17 cellular contexts compared by ENCODE assay signal in the genomic region with DNA sequence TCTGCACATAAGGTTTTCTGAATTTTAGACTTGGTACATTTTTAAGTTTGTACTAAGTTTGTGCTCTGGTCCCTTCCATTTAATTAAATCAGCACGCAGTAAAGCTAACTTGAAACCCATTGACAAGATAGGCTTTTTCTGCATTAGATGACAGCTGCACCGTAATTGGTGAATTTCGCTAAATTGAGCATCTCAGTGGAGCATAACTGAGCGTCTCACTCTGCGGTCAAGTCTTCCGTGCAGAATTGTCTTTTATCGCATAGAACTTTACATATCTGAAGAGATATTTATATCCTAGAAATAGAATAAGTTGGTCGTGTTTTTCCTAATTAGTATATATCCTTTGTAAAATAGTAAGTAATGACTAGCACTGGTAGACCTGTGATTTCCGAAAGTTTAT. TPM values are rescaled to one million over a fixed set of nuclear protein-coding genes. Genes with fewer than 3 reads are reported as not detected.
DNase-seq lines count a peak whose midpoint lies in the region; ATAC-seq and TF ChIP-seq lines count a peak whose summit lies in the region.
"Had no signal": no experiment of that assay in that cellular context is flagged by ENCODE, and none has a peak within 500 bp of the region (broad histone marks: within the 10 kb centered on the region; RNA-seq: fewer than 3 reads in every experiment).

No MANE protein-coding gene starts in this region.

- H3K27ac ChIP-seq in subcutaneous abdominal adipose tissue (ENCODE audit: low read depth, low read length) (peak overlapping the region; percentile 37), WERI-Rb-1 (no peak overlapping the region)
- H3K27ac ChIP-seq: adrenal gland, colonic mucosa had no signal

- H3K36me3 ChIP-seq in subcutaneous abdominal adipose tissue (ENCODE audit: control insufficient read depth in 5 of 5, insufficient read depth in 5 of 5, low read length in 5 of 5) (peaks cover 27 to 48% (median 36%) of the 10 kb centered on the region in 5 donors), WERI-Rb-1 (peaks cover 71% of the 10 kb centered on the region)
- H3K36me3 ChIP-seq: colonic mucosa had no signal

- H3K4me1 ChIP-seq in subcutaneous abdominal adipose tissue (ENCODE audit: control insufficient read depth in 5 of 5, insufficient read depth in 5 of 5, low read length in 5 of 5): peaks cover 4 to 41% (median 20%) of the 10 kb centered on the region in 5 donors

- no peak for DNase-seq in activated T-cell treated with anti-CD3 and anti-CD28 coated beads, Interleukin-2, amount 50 U/mL, for 72 hours
- DNase-seq in activated T-cell treated with anti-CD3 and anti-CD28 coated beads, Interleukin-2, amount 50 U/mL, for 48 hours: no peak
- DNase-seq in NCI-H1694 (lab: John Stamatoyannopoulos, UW) (peak; percentile 31), DMS 273 (lab: John Stamatoyannopoulos, UW; ENCODE audit: unreplicated experiment) (no peak), WERI-Rb-1 (no peak)
- DNase-seq: endodermal cell; stimulated activated CD4-positive, alpha-beta T cell treated with anti-CD3 and anti-CD28 coated beads, Interleukin-12 subunit alpha, Interleukin-12 subunit beta, amount 100 ng/mL, for 4 hours; T-helper 9 cell had no signal

- TF ChIP-seq CTCF in WERI-Rb-1 (IDR thresholded peaks at IDR 0.05; ENCODE audit: low read depth, low read length): no peak

- H3K4me1 Mint-ChIP-seq in activated T-cell treated with anti-CD3 and anti-CD28 coated beads, Interleukin-2, amount 50 U/mL, for 72 hours (ENCODE audit: low read depth): peaks cover 81% of the 10 kb centered on the region

- H3K27me3 ChIP-seq in subcutaneous abdominal adipose tissue (ENCODE audit: control insufficient read depth in 5 of 5, insufficient read depth in 4 of 5, low read length in 5 of 5): no peaks in the 10 kb centered on the region
- H3K27me3 ChIP-seq in WERI-Rb-1 (ENCODE audit: insufficient read depth, low read depth, severe bottlenecking): no peaks in the 10 kb centered on the region
- H3K27me3 ChIP-seq: adrenal gland, colonic mucosa had no signal

- H3K4me3 ChIP-seq in subcutaneous abdominal adipose tissue (ENCODE audit: low read depth in 1 of 5, low read length in 5 of 5) (no peak overlapping the region), WERI-Rb-1 (ENCODE audit: low read depth, low read length) (no peak overlapping the region)
- H3K4me3 ChIP-seq: adrenal gland, colonic mucosa had no signal

- ATAC-seq in activated T-cell treated with anti-CD3 and anti-CD28 coated beads, Interleukin-2, amount 50 U/mL, for 72 hours (replicated peaks in 1 of 2): no peak
- ATAC-seq in GM18861 (IDR thresholded peaks at IDR 0.05; ENCODE audit: unreplicated experiment) (peak; percentile 29), HG02840 (IDR thresholded peaks at IDR 0.05; ENCODE audit: low FRiP score, unreplicated experiment) (no peak)
- ATAC-seq: activated CD4-positive, CD25-positive, alpha-beta regulatory T cell treated with anti-CD3 and anti-CD28 coated beads, Interleukin-2, amount 50 U/mL, for 24 hours; CD8-positive, alpha-beta T cell; naive thymus-derived CD8-positive, alpha-beta T cell; SK-N-SH treated with all-trans-retinoic acid at 6 μM for 48 hours had no signal

- no peaks in the 10 kb centered on the region for H3K9me3 Mint-ChIP-seq in activated T-cell treated with anti-CD3 and anti-CD28 coated beads, Interleukin-2, amount 50 U/mL, for 72 hours
- H3K9me3 Mint-ChIP-seq: CD8-positive, alpha-beta T cell; endodermal cell had no signal

- peaks cover 0 to 3% (median 0%) of the 10 kb centered on the region in 5 donors for H3K9me3 ChIP-seq in subcutaneous abdominal adipose tissue (ENCODE audit: control insufficient read depth in 5 of 5, low read length in 5 of 5)
- no peaks in the 10 kb centered on the region for H3K9me3 ChIP-seq in WERI-Rb-1 (ENCODE audit: severe bottlenecking)
- H3K9me3 ChIP-seq: adrenal gland, colonic mucosa had no signal

- no peaks in the 10 kb centered on the region for H3K27me3 Mint-ChIP-seq in activated T-cell treated with anti-CD3 and anti-CD28 coated beads, Interleukin-2, amount 50 U/mL, for 72 hours (ENCODE audit: low read depth)

- H3K9ac ChIP-seq in subcutaneous abdominal adipose tissue (ENCODE audit: low read length in 5 of 5): no peak overlapping the region

- H3K27ac Mint-ChIP-seq in activated T-cell treated with anti-CD3 and anti-CD28 coated beads, Interleukin-2, amount 50 U/mL, for 72 hours: peak overlapping the region; percentile 78
- H3K27ac Mint-ChIP-seq: CD8-positive, alpha-beta T cell; endodermal cell had no signal

- H3K36me3 Mint-ChIP-seq in activated T-cell treated with anti-CD3 and anti-CD28 coated beads, Interleukin-2, amount 50 U/mL, for 72 hours (ENCODE audit: insufficient read depth in 2 of 2): peaks cover 14 to 41% of the 10 kb centered on the region in 2 donors

- H3K4me3 Mint-ChIP-seq in activated T-cell treated with anti-CD3 and anti-CD28 coated beads, Interleukin-2, amount 50 U/mL, for 72 hours: peak overlapping the region in 1 of 2 donors; percentile 27
- H3K4me3 Mint-ChIP-seq: CD8-positive, alpha-beta T cell; endodermal cell had no signal

RNA-seq across cellular contexts. Expression of gene SUB1, which starts 4.1 kb away (rescaled TPM):
- total RNA-seq in activated T-cell treated with anti-CD3 and anti-CD28 coated beads, Interleukin-2, amount 50 U/mL, for 72 hours: 100 to 1,000 TPM; 362 to 383 TPM
